ENCODE assay signal across 12 cellular contexts in genomic region chr15:73368301-73369072, GRCh38. TPM values are rescaled to one million over a fixed set of nuclear protein-coding genes. Genes with fewer than 3 reads are reported as not detected.
A peak's percentile ranks its signal among the peaks of the same experiment; 100 is the strongest.
DNase-seq lines count a peak whose midpoint lies in the region; ATAC-seq and TF ChIP-seq lines count a peak whose summit lies in the region.
"Had no signal": no experiment of that assay in that cellular context is flagged by ENCODE, and none has a peak within 500 bp of the region (broad histone marks: within the 10 kb centered on the region; RNA-seq: fewer than 3 reads in every experiment).

Gene HCN4 (minus strand): TSS chr15:73368958. CDS start chr15:73368270, 688 bp downstream.

- no peaks in the 10 kb centered on the region for H3K79me2 ChIP-seq in mammary epithelial cell (ENCODE audit: insufficient read depth, low read length)

- H4K20me1 ChIP-seq in mammary epithelial cell (ENCODE audit: insufficient read depth, low read length) = peaks cover 2% of the 10 kb centered on the region

- intact Hi-C loops in Right ventricle myocardium inferior (cut with DNase I) (loop anchor here (5.0 to 10.0 kb wide), 2 partner anchors 61 to 266 kb away; partner anchors contain the start of gene NPTN), cardiac septum (cut with DNase I) (loop anchor here (10.0 kb wide), 1 partner anchor 146 kb away; no protein-coding TSS in a partner anchor), mammary epithelial cell (cut with micrococcal nuclease) (no loop called here), vagina (cut with DNase I) (no loop called here), uterus (cut with DNase I; ENCODE audit: low total_unique reads) (no loop called here)

- no TSS peak for BruUV-seq in mammary epithelial cell (replicated peaks; lab: Mats Ljungman, UMichigan)

- in situ Hi-C loops in mammary epithelial cell (cut with MboI; ENCODE audit: low sequenced_read_pairs in 2 of 2) = no loop called here

- no peak for TF ChIP-seq POLR2A in vagina (IDR thresholded peaks at IDR 0.05)
- TF ChIP-seq POLR2A in uterus (IDR thresholded peaks at IDR 0.05) = no peak

- ATAC-seq in Right ventricle myocardium inferior (peak; percentile 77), left lobe of liver (peak; percentile 44)
- no peak for ATAC-seq in stimulated activated naive CD8-positive, alpha-beta T cell treated with anti-CD3 and anti-CD28 coated beads, Interleukin-15, amount 100 ng/mL, for 72 hours
- ATAC-seq: naive thymus-derived CD8-positive, alpha-beta T cell had no signal

- H3K27me3 Mint-ChIP-seq in stimulated activated naive CD8-positive, alpha-beta T cell treated with anti-CD3 and anti-CD28 coated beads, Interleukin-15, amount 100 ng/mL, for 72 hours = peaks cover 82% of the 10 kb centered on the region

- no peak for TF ChIP-seq CTCF in mammary epithelial cell (conservative IDR thresholded peaks at IDR 0.05 in 1 of 2, IDR thresholded peaks at IDR 0.05 in 1 of 2; ENCODE audit: extremely low read depth in 1 of 2, insufficient read depth in 1 of 2, low read depth in 1 of 2, low read length in 2 of 2)
- no peak for TF ChIP-seq CTCF in vagina (IDR thresholded peaks at IDR 0.05)
- TF ChIP-seq CTCF in uterus (IDR thresholded peaks at IDR 0.05) = no peak

- H3K9me3 Mint-ChIP-seq in stimulated activated naive CD8-positive, alpha-beta T cell treated with anti-CD3 and anti-CD28 coated beads, Interleukin-15, amount 100 ng/mL, for 72 hours = no peaks in the 10 kb centered on the region
- H3K9me3 Mint-ChIP-seq: activated B cell treated with CpG ODN at 0.5 μM for 24 hours; CD4-positive, alpha-beta memory T cell; naive thymus-derived CD8-positive, alpha-beta T cell had no signal

- 2% methylated on average over 35 of the region's 106 CpGs for WGBS in mammary epithelial cell (ENCODE audit: low coverage, missing lambda C conversion rate)

- peak within 1 kb of the TSS; percentile 64 for H3K4me2 ChIP-seq in mammary epithelial cell (ENCODE audit: insufficient read depth, low read depth, low read length)

- H3K4me3 Mint-ChIP-seq in stimulated activated naive CD8-positive, alpha-beta T cell treated with anti-CD3 and anti-CD28 coated beads, Interleukin-15, amount 100 ng/mL, for 72 hours = no peak within 1 kb of the TSS
- H3K4me3 Mint-ChIP-seq: activated B cell treated with CpG ODN at 0.5 μM for 24 hours; CD4-positive, alpha-beta memory T cell; naive thymus-derived CD8-positive, alpha-beta T cell had no signal

- dilution Hi-C loops in mammary epithelial cell (cut with HindIII; ENCODE audit: low sequenced_read_pairs) = no loop called here

- CTCF ChIA-PET in mammary epithelial cell (lab: Charles Lee; ENCODE audit: low non-redundant PET) = no interaction called here

- no peaks in the 10 kb centered on the region for H3K4me1 Mint-ChIP-seq in stimulated activated naive CD8-positive, alpha-beta T cell treated with anti-CD3 and anti-CD28 coated beads, Interleukin-15, amount 100 ng/mL, for 72 hours
- H3K4me1 Mint-ChIP-seq: activated B cell treated with CpG ODN at 0.5 μM for 24 hours had no signal

- H3K9me3 ChIP-seq in mammary epithelial cell (replicated peaks; ENCODE audit: insufficient read depth, low read length) (no peaks in the 10 kb centered on the region), vagina (no peaks in the 10 kb centered on the region), uterus (no peaks in the 10 kb centered on the region)

- peaks cover 45% of the 10 kb centered on the region for H3K27me3 ChIP-seq in mammary epithelial cell (ENCODE audit: insufficient read depth, low read length)
- no peaks in the 10 kb centered on the region for H3K27me3 ChIP-seq in vagina
- peaks cover 0 to 9% of the 10 kb centered on the region in 2 donors for H3K27me3 ChIP-seq in uterus

- peak within 1 kb of the TSS in 2 of 3 experiments; percentile 14 for H3K4me3 ChIP-seq in mammary epithelial cell (replicated peaks in 1 of 3; ENCODE audit: insufficient read depth in 1 of 3, low read depth in 2 of 3, low read length in 3 of 3)
- peak within 1 kb of the TSS; percentile 10 to 30 for H3K4me3 ChIP-seq in vagina
- no peak within 1 kb of the TSS for H3K4me3 ChIP-seq in uterus

- no peak within 1 kb of the TSS for H3K9ac ChIP-seq in mammary epithelial cell (ENCODE audit: insufficient read depth, low read length)

- H3K36me3 ChIP-seq in mammary epithelial cell (ENCODE audit: insufficient read depth, low read length) (no peaks in the 10 kb centered on the region), vagina (no peaks in the 10 kb centered on the region), uterus (no peaks in the 10 kb centered on the region)

- H3K4me1 ChIP-seq in mammary epithelial cell (ENCODE audit: insufficient read depth, low read length) (peaks cover 10% of the 10 kb centered on the region), vagina (no peaks in the 10 kb centered on the region), uterus (peaks cover 0 to 21% of the 10 kb centered on the region in 2 donors)

- H3K27ac ChIP-seq in mammary epithelial cell (ENCODE audit: insufficient read depth, low read depth, low read length) = no peak within 1 kb of the TSS
- no peak within 1 kb of the TSS for H3K27ac ChIP-seq in vagina
- H3K27ac ChIP-seq in uterus = no peak within 1 kb of the TSS

- no peak for DNase-seq in Right ventricle myocardium inferior (ENCODE audit: missing footprints)
- DNase-seq in cardiac septum (ENCODE audit: low spot score) = no peak
- DNase-seq in mammary epithelial cell = no peak
- DNase-seq in left lobe of liver (ENCODE audit: low spot score) = no peak
- DNase-seq in vagina (ENCODE audit: extremely low spot score in 2 of 2) = no peak
- no peak for DNase-seq in stimulated activated naive CD8-positive, alpha-beta T cell treated with anti-CD3 and anti-CD28 coated beads, Interleukin-15, amount 100 ng/mL, for 72 hours
- no peak for DNase-seq in uterus
- no peak for DNase-seq in activated CD8-positive, alpha-beta memory T cell treated with anti-CD3 and anti-CD28 coated beads, Interleukin-2, amount 50 U/mL, for 48 hours
- DNase-seq: activated B cell treated with CpG ODN at 0.5 μM for 24 hours; CD4-positive, alpha-beta memory T cell; KG1; naive thymus-derived CD8-positive, alpha-beta T cell had no signal

- H3K27ac Mint-ChIP-seq in stimulated activated naive CD8-positive, alpha-beta T cell treated with anti-CD3 and anti-CD28 coated beads, Interleukin-15, amount 100 ng/mL, for 72 hours = no peak within 1 kb of the TSS
- H3K27ac Mint-ChIP-seq: activated B cell treated with CpG ODN at 0.5 μM for 24 hours; CD4-positive, alpha-beta memory T cell; naive thymus-derived CD8-positive, alpha-beta T cell had no signal

- H2AFZ ChIP-seq in mammary epithelial cell (ENCODE audit: low read depth, low read length) = peak within 1 kb of the TSS; percentile 47

RNA-seq across cellular contexts. Expression of gene HCN4, which starts in this region (rescaled TPM):
- total RNA-seq in Right ventricle myocardium inferior (21.4 TPM), cardiac septum (6.2 TPM), mammary epithelial cell (not detected), left lobe of liver (not detected), vagina (0.25 TPM), uterus (under 1 TPM in 1 of 4 donors, not detected in 3; 0.07 TPM)
- polyA plus RNA-seq in mammary epithelial cell = not detected
- not detected for polyA minus RNA-seq in mammary epithelial cell
- total RNA-seq: activated B cell treated with CpG ODN at 0.5 μM for 24 hours; CD4-positive, alpha-beta memory T cell; naive thymus-derived CD8-positive, alpha-beta T cell had no signal
- polyA plus RNA-seq: CD4-positive, alpha-beta memory T cell; naive thymus-derived CD8-positive, alpha-beta T cell had no signal

Comparison
In these comparisons a context has a peak if more than half of its experiments do, and no peak if none do; other contexts are left out.
1. Peak in ATAC-seq in left lobe of liver; RNA of the gene not detected or under 1 TPM.
2. H3K4me3 ChIP-seq: peak in mammary epithelial cell (2 of 3) and vagina (2 of 2); none in uterus (0 of 2).
3. intact Hi-C loops: an anchor here in Right ventricle myocardium inferior (5.0 to 10.0 kb wide) and cardiac septum (10.0 kb wide); none called in mammary epithelial cell, vagina and uterus.